ENCODE assay signal across 1 cellular context in genomic region chr7:30740417-30741181, GRCh38.
A peak's percentile ranks its signal among the peaks of the same experiment; 100 is the strongest.
TF ChIP-seq lines count a peak whose summit lies in the region.

No MANE protein-coding gene starts in this region.

TF ChIP-seq in K562, 482 proteins besides CTCF, POLR2A, EP300 and RAD21 (continued from another document and continues in another):
- TF ChIP-seq, protein P1, sequence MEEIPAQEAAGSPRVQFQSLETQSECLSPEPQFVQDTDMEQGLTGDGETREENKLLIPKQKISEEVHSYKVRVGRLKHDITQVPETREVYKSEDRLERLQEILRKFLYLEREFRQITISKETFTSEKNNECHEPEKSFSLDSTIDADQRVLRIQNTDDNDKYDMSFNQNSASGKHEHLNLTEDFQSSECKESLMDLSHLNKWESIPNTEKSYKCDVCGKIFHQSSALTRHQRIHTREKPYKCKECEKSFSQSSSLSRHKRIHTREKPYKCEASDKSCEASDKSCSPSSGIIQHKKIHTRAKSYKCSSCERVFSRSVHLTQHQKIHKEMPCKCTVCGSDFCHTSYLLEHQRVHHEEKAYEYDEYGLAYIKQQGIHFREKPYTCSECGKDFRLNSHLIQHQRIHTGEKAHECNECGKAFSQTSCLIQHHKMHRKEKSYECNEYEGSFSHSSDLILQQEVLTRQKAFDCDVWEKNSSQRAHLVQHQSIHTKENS (CRISPR knock-in tag; IDR thresholded peaks at IDR 0.05), result no peak
- TF ChIP-seq MEF2A (IDR thresholded peaks at IDR 0.05; ENCODE audit: control insufficient read depth, low read depth, low read length) (no peak), MAX (CRISPR knock-in tag; IDR thresholded peaks at IDR 0.05) (peak; percentile 37; the same call in 1 of the 2 replicates), ZNF143 (CRISPR knock-in tag; IDR thresholded peaks at IDR 0.05) (no peak), ZNF561 (CRISPR knock-in tag; conservative IDR thresholded peaks at IDR 0.05) (no peak), TOE1 (IDR thresholded peaks at IDR 0.05; ENCODE audit: borderline replicate concordance) (no peak), TOE1 (CRISPR knock-in tag; IDR thresholded peaks at IDR 0.05; ENCODE audit: borderline replicate concordance, low read depth) (no peak), CC2D1A (IDR thresholded peaks at IDR 0.05) (peak; percentile 70), SPI1 (IDR thresholded peaks at IDR 0.05; ENCODE audit: borderline replicate concordance, low read depth, low read length) (no peak), CREM (IDR thresholded peaks at IDR 0.05; ENCODE audit: low read depth) (peak; percentile 24; the same call in 1 of the 2 replicates), FOXP1 (CRISPR knock-in tag; IDR thresholded peaks at IDR 0.05) (0 out of 2 replicates have a peak, but pooled peaks have one; percentile 22), RBM17 (IDR thresholded peaks at IDR 0.05; ENCODE audit: borderline replicate concordance, low read depth, low read length) (no peak), HDAC2 (IDR thresholded peaks at IDR 0.05) (no peak), FOXJ2 (tag; IDR thresholded peaks at IDR 0.05) (no peak), ZNF134 (CRISPR knock-in tag; conservative IDR thresholded peaks at IDR 0.05) (no peak), KLF16 (IDR thresholded peaks at IDR 0.05) (peak; percentile 69; the same call in 1 of the 2 replicates), ZNF589 (CRISPR knock-in tag; IDR thresholded peaks at IDR 0.05; ENCODE audit: low read depth) (no peak), KLF6 (CRISPR knock-in tag; IDR thresholded peaks at IDR 0.05; ENCODE audit: borderline replicate concordance) (no peak), FOS (IDR thresholded peaks at IDR 0.05; ENCODE audit: extremely low read depth, insufficient read length) (no peak), FIP1L1 (IDR thresholded peaks at IDR 0.05; ENCODE audit: low read depth, low read length, poor library complexity, severe bottlenecking) (no peak), MBD2 (IDR thresholded peaks at IDR 0.05; ENCODE audit: borderline replicate concordance, low read depth) (no peak), ZNF274 (IDR thresholded peaks at IDR 0.05; ENCODE audit: borderline replicate concordance, low read depth, low read length) (no peak), RERE (CRISPR knock-in tag; IDR thresholded peaks at IDR 0.05; ENCODE audit: borderline replicate concordance) (no peak), RUNX1 (IDR thresholded peaks at IDR 0.05; ENCODE audit: low read depth) (no peak), SUPT5H (IDR thresholded peaks at IDR 0.05) (no peak), JUN (IDR thresholded peaks at IDR 0.05; ENCODE audit: borderline replicate concordance, low read depth, low read length) (no peak), JUN (CRISPR knock-in tag; IDR thresholded peaks at IDR 0.05; ENCODE audit: borderline replicate concordance) (no peak), CBX8 (IDR thresholded peaks at IDR 0.05; ENCODE audit: borderline replicate concordance, extremely low read depth, low read depth, low read length, poor library complexity, severe bottlenecking) (no peak), CTCFL (IDR thresholded peaks at IDR 0.05; ENCODE audit: borderline replicate concordance, insufficient read depth, low read depth, low read length, poor library complexity, severe bottlenecking) (peak; percentile 4), MYNN (IDR thresholded peaks at IDR 0.05) (peak; percentile 72; the same call in 1 of the 2 replicates), MYNN (CRISPR knock-in tag; IDR thresholded peaks at IDR 0.05) (no peak)
- TF ChIP-seq, protein P2, sequence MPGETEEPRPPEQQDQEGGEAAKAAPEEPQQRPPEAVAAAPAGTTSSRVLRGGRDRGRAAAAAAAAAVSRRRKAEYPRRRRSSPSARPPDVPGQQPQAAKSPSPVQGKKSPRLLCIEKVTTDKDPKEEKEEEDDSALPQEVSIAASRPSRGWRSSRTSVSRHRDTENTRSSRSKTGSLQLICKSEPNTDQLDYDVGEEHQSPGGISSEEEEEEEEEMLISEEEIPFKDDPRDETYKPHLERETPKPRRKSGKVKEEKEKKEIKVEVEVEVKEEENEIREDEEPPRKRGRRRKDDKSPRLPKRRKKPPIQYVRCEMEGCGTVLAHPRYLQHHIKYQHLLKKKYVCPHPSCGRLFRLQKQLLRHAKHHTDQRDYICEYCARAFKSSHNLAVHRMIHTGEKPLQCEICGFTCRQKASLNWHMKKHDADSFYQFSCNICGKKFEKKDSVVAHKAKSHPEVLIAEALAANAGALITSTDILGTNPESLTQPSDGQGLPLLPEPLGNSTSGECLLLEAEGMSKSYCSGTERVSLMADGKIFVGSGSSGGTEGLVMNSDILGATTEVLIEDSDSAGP (CRISPR knock-in tag; IDR thresholded peaks at IDR 0.05), result no peak
- TF ChIP-seq, protein P3, sequence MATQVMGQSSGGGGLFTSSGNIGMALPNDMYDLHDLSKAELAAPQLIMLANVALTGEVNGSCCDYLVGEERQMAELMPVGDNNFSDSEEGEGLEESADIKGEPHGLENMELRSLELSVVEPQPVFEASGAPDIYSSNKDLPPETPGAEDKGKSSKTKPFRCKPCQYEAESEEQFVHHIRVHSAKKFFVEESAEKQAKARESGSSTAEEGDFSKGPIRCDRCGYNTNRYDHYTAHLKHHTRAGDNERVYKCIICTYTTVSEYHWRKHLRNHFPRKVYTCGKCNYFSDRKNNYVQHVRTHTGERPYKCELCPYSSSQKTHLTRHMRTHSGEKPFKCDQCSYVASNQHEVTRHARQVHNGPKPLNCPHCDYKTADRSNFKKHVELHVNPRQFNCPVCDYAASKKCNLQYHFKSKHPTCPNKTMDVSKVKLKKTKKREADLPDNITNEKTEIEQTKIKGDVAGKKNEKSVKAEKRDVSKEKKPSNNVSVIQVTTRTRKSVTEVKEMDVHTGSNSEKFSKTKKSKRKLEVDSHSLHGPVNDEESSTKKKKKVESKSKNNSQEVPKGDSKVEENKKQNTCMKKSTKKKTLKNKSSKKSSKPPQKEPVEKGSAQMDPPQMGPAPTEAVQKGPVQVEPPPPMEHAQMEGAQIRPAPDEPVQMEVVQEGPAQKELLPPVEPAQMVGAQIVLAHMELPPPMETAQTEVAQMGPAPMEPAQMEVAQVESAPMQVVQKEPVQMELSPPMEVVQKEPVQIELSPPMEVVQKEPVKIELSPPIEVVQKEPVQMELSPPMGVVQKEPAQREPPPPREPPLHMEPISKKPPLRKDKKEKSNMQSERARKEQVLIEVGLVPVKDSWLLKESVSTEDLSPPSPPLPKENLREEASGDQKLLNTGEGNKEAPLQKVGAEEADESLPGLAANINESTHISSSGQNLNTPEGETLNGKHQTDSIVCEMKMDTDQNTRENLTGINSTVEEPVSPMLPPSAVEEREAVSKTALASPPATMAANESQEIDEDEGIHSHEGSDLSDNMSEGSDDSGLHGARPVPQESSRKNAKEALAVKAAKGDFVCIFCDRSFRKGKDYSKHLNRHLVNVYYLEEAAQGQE (CRISPR knock-in tag; IDR thresholded peaks at IDR 0.05; ENCODE audit: low read depth), result 0 out of 2 replicates have a peak, but pooled peaks have one; percentile 27
- TF ChIP-seq, protein P4, sequence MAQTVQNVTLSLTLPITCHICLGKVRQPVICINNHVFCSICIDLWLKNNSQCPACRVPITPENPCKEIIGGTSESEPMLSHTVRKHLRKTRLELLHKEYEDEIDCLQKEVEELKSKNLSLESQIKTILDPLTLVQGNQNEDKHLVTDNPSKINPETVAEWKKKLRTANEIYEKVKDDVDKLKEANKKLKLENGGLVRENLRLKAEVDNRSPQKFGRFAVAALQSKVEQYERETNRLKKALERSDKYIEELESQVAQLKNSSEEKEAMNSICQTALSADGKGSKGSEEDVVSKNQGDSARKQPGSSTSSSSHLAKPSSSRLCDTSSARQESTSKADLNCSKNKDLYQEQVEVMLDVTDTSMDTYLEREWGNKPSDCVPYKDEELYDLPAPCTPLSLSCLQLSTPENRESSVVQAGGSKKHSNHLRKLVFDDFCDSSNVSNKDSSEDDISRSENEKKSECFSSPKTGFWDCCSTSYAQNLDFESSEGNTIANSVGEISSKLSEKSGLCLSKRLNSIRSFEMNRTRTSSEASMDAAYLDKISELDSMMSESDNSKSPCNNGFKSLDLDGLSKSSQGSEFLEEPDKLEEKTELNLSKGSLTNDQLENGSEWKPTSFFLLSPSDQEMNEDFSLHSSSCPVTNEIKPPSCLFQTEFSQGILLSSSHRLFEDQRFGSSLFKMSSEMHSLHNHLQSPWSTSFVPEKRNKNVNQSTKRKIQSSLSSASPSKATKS (CRISPR knock-in tag; IDR thresholded peaks at IDR 0.05), result no peak
- TF ChIP-seq, protein P5, sequence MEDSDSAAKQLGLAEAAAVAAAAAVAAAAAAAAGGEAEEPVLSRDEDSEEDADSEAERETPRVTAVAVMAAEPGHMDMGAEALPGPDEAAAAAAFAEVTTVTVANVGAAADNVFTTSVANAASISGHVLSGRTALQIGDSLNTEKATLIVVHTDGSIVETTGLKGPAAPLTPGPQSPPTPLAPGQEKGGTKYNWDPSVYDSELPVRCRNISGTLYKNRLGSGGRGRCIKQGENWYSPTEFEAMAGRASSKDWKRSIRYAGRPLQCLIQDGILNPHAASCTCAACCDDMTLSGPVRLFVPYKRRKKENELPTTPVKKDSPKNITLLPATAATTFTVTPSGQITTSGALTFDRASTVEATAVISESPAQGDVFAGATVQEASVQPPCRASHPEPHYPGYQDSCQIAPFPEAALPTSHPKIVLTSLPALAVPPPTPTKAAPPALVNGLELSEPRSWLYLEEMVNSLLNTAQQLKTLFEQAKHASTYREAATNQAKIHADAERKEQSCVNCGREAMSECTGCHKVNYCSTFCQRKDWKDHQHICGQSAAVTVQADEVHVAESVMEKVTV (CRISPR knock-in tag; IDR thresholded peaks at IDR 0.05), result peak; percentile 70
- TF ChIP-seq, protein P6, sequence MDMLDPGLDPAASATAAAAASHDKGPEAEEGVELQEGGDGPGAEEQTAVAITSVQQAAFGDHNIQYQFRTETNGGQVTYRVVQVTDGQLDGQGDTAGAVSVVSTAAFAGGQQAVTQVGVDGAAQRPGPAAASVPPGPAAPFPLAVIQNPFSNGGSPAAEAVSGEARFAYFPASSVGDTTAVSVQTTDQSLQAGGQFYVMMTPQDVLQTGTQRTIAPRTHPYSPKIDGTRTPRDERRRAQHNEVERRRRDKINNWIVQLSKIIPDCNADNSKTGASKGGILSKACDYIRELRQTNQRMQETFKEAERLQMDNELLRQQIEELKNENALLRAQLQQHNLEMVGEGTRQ (CRISPR knock-in tag; IDR thresholded peaks at IDR 0.05), result no peak
- TF ChIP-seq, protein P7, sequence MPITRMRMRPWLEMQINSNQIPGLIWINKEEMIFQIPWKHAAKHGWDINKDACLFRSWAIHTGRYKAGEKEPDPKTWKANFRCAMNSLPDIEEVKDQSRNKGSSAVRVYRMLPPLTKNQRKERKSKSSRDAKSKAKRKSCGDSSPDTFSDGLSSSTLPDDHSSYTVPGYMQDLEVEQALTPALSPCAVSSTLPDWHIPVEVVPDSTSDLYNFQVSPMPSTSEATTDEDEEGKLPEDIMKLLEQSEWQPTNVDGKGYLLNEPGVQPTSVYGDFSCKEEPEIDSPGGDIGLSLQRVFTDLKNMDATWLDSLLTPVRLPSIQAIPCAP (CRISPR knock-in tag; IDR thresholded peaks at IDR 0.05; ENCODE audit: borderline replicate concordance), result no peak
